Comparison of ENCODE assay signal across 15 cellular contexts in genomic region chr5:97907611-97908400, GRCh38.
A peak's percentile ranks its signal among the peaks of the same experiment; 100 is the strongest.
DNase-seq lines count a peak whose midpoint lies in the region; ATAC-seq and TF ChIP-seq lines count a peak whose summit lies in the region.
"Had no signal": no experiment of that assay in that cellular context is flagged by ENCODE, and none has a peak within 500 bp of the region (broad histone marks: within the 10 kb centered on the region; RNA-seq: fewer than 3 reads in every experiment).

No MANE protein-coding gene starts in this region.

- H3K9me3 ChIP-seq in H9 (ENCODE audit: control insufficient read depth, low read depth, low read length) (peaks cover 10% of the 10 kb centered on the region), neuronal stem cell (replicated peaks in 1 of 2; ENCODE audit: control insufficient read depth in 2 of 2, insufficient read depth in 1 of 2, low read depth in 1 of 2, low read length in 2 of 2) (peaks cover 1 to 21% of the 10 kb centered on the region in 2 donors)
- H3K9me3 ChIP-seq: HAP-1 had no signal

- no peak overlapping the region for H2BK12ac ChIP-seq in H9 (ENCODE audit: insufficient read length, low read depth, low read length)
- no peak overlapping the region for H2BK12ac ChIP-seq in neuronal stem cell (ENCODE audit: low read length)

- H4K5ac ChIP-seq in H9 (ENCODE audit: insufficient read length, low read depth, low read length): no peak overlapping the region

- H3K18ac ChIP-seq in H9 (ENCODE audit: insufficient read length, low read depth, low read length) (no peak overlapping the region), neuronal stem cell (ENCODE audit: low read length) (no peak overlapping the region)

- no peaks in the 10 kb centered on the region for H4K20me1 ChIP-seq in H9 (ENCODE audit: control insufficient read depth, insufficient read depth, insufficient read length)

- H2BK20ac ChIP-seq in H9 (ENCODE audit: low read depth, low read length, poor library complexity, severe bottlenecking): no peak overlapping the region

- H3K27me3 Mint-ChIP-seq in H9 (ENCODE audit: low read depth): peaks cover 2% of the 10 kb centered on the region; the same call in 1 of the 2 replicates
- H3K27me3 Mint-ChIP-seq: CD4-positive, alpha-beta memory T cell had no signal

- H3K9me3 Mint-ChIP-seq in H9: peaks cover 29 to 44% of the 10 kb centered on the region in 2 experiments

- no peaks in the 10 kb centered on the region for H3K79me1 ChIP-seq in H9 (ENCODE audit: insufficient read depth, low read depth, low read length, poor library complexity, severe bottlenecking)
- no peaks in the 10 kb centered on the region for H3K79me1 ChIP-seq in neuronal stem cell (ENCODE audit: low read depth, low read length)

- no peaks in the 10 kb centered on the region for H3K36me3 ChIP-seq in neuronal stem cell (replicated peaks in 1 of 2; ENCODE audit: control insufficient read depth in 2 of 2, insufficient read depth in 2 of 2, low read length in 2 of 2)
- H3K36me3 ChIP-seq: HAP-1 had no signal

- H3K27ac ChIP-seq in H9 (ENCODE audit: insufficient read length, low read depth, low read length) (no peak overlapping the region), neuronal stem cell (replicated peaks; ENCODE audit: low read length) (no peak overlapping the region)

- H3K36me3 Mint-ChIP-seq in H9 (ENCODE audit: insufficient read depth in 1 of 3, low read depth in 3 of 3): peaks cover 14 to 41% (median 27%) of the 10 kb centered on the region in 3 experiments
- H3K36me3 Mint-ChIP-seq: CD4-positive, alpha-beta memory T cell had no signal

- no CpG with 5 or more reads among the region's 4 CpGs for WGBS in H9 (ENCODE audit: extremely low coverage, insufficient read length, low lambda C conversion rate)
- no CpG with 5 or more reads among the region's 4 CpGs for WGBS in neuronal stem cell (ENCODE audit: extremely low coverage in 2 of 2, insufficient read length in 2 of 2, insufficient replicate concordance in 1 of 2), 2 donors

- no peak overlapping the region for H2AFZ ChIP-seq in H9 (ENCODE audit: low read length)
- no peak overlapping the region for H2AFZ ChIP-seq in neuronal stem cell (ENCODE audit: low read length)
- H2AFZ ChIP-seq: GM23338 had no signal

- H2BK5ac ChIP-seq in H9 (ENCODE audit: insufficient read length, low read length): no peak overlapping the region
- H2BK5ac ChIP-seq in neuronal stem cell (ENCODE audit: low read length): no peak overlapping the region

- H3K9ac ChIP-seq in H9 (ENCODE audit: extremely low read depth, insufficient read length, low read length): no peak overlapping the region
- no peak overlapping the region for H3K9ac ChIP-seq in neuronal stem cell (ENCODE audit: low read depth, low read length, poor library complexity)

- no peak overlapping the region for H3T11ph ChIP-seq in H9 (ENCODE audit: low read length)

- DNase-seq in ELF-1 (ENCODE audit: low read depth, low spot score) (peak; percentile 25), H9 (no peak), islet precursor cell (peak; percentile 79), neuronal stem cell (ENCODE audit: low spot score) (no peak), HUDEP-2 (lab: John Stamatoyannopoulos, UW; ENCODE audit: unreplicated experiment in 76 of 76) (no peak)
- DNase-seq: C1 segment of cervical spinal cord; Calu3; CD4-positive, alpha-beta memory T cell; COR-L47; DMS53; DMS79 treated with DMSO at 0.1 percent for 48 hours; HFFc6 had no signal

- H4K8ac ChIP-seq in H9 (replicated peaks; ENCODE audit: insufficient read length, low read depth, low read length) (no peak overlapping the region), neuronal stem cell (ENCODE audit: low read depth, low read length) (no peak overlapping the region)

- no peaks in the 10 kb centered on the region for H3K23me2 ChIP-seq in H9 (ENCODE audit: insufficient read length, low read depth, low read length, poor library complexity, severe bottlenecking)

- H3K4ac ChIP-seq in H9 (ENCODE audit: low read depth, low read length) (no peak overlapping the region), neuronal stem cell (ENCODE audit: low read length) (no peak overlapping the region)

- H3K23ac ChIP-seq in H9 (ENCODE audit: insufficient read length, low read depth, low read length) (no peak overlapping the region), neuronal stem cell (ENCODE audit: low read depth, low read length, poor library complexity) (no peak overlapping the region)

- H4K91ac ChIP-seq in H9 (ENCODE audit: insufficient read length, low read depth, low read length) (no peak overlapping the region), neuronal stem cell (ENCODE audit: low read depth, low read length, poor library complexity) (no peak overlapping the region)

- ATAC-seq in HG03571 (IDR thresholded peaks at IDR 0.05; ENCODE audit: unreplicated experiment): no peak
- ATAC-seq: GM23338 had no signal

- H3K4me1 ChIP-seq in H9 (ENCODE audit: insufficient read depth, low read length) (peaks cover 6% of the 10 kb centered on the region), neuronal stem cell (ENCODE audit: control insufficient read depth in 2 of 2, insufficient read depth in 1 of 2, low read depth in 1 of 2, low read length in 2 of 2) (no peaks in the 10 kb centered on the region)
- H3K4me1 ChIP-seq: HAP-1 had no signal

- H2AK5ac ChIP-seq in H9 (ENCODE audit: insufficient read length, low read length): no peak overlapping the region
- H2AK5ac ChIP-seq in neuronal stem cell (ENCODE audit: low read depth, low read length): no peak overlapping the region

- no peak overlapping the region for H3K4me3 Mint-ChIP-seq in H9
- H3K4me3 Mint-ChIP-seq: CD4-positive, alpha-beta memory T cell; GM23338; HFFc6 had no signal

- no peak overlapping the region for H2BK15ac ChIP-seq in H9 (ENCODE audit: low read depth, low read length)
- no peak overlapping the region for H2BK15ac ChIP-seq in neuronal stem cell (ENCODE audit: low read length)

- H3K14ac ChIP-seq in H9 (ENCODE audit: insufficient read depth, low read length): no peak overlapping the region
- H3K14ac ChIP-seq in neuronal stem cell (ENCODE audit: low read length): no peak overlapping the region

- H3K4me2 ChIP-seq in H9 (ENCODE audit: insufficient read depth, insufficient read length, low read length) (no peak overlapping the region), neuronal stem cell (ENCODE audit: insufficient read depth, low read length, poor library complexity, severe bottlenecking) (no peak overlapping the region)
- H3K4me2 ChIP-seq: GM23338 had no signal

- TF ChIP-seq CTCF in H9 (conservative IDR thresholded peaks at IDR 0.05): no peak

- peaks cover 16 to 20% of the 10 kb centered on the region in 2 experiments for H3K4me1 Mint-ChIP-seq in H9
- H3K4me1 Mint-ChIP-seq: CD4-positive, alpha-beta memory T cell had no signal

- no peaks in the 10 kb centered on the region for H3K27me3 ChIP-seq in H9 (ENCODE audit: insufficient read depth, low read length)
- H3K27me3 ChIP-seq in neuronal stem cell (ENCODE audit: control insufficient read depth in 3 of 3, insufficient read depth in 3 of 3, low read depth in 1 of 3, low read length in 3 of 3): no peaks in the 10 kb centered on the region

- no peak overlapping the region for H3K56ac ChIP-seq in H9 (ENCODE audit: insufficient read length, low read depth, low read length)

- H3K79me2 ChIP-seq in H9 (ENCODE audit: insufficient read depth, low read length): no peaks in the 10 kb centered on the region

- H3K4me3 ChIP-seq in neuronal stem cell (ENCODE audit: low read length in 2 of 2): no peak overlapping the region
- H3K4me3 ChIP-seq: GM23338, HAP-1 had no signal

- peak overlapping the region in 2 of 3 experiments; percentile 55 to 81; a peak in 3 of 7 replicates for H3K27ac Mint-ChIP-seq in H9
- H3K27ac Mint-ChIP-seq: CD4-positive, alpha-beta memory T cell; GM23338; HFFc6 had no signal

- no peak overlapping the region for H2BK120ac ChIP-seq in H9 (ENCODE audit: low read depth, low read length, poor library complexity, severe bottlenecking)
- H2BK120ac ChIP-seq in neuronal stem cell (ENCODE audit: low read depth, low read length): no peak overlapping the region

Comparison
In these comparisons a context has a peak if more than half of its experiments do, and no peak if none do; other contexts are left out.
1. DNase-seq: peak in ELF-1 (single experiment) and islet precursor cell (single experiment); none in H9 (single experiment), neuronal stem cell (single experiment) and HUDEP-2 (0 of 76).